In the genomic region with DNA sequence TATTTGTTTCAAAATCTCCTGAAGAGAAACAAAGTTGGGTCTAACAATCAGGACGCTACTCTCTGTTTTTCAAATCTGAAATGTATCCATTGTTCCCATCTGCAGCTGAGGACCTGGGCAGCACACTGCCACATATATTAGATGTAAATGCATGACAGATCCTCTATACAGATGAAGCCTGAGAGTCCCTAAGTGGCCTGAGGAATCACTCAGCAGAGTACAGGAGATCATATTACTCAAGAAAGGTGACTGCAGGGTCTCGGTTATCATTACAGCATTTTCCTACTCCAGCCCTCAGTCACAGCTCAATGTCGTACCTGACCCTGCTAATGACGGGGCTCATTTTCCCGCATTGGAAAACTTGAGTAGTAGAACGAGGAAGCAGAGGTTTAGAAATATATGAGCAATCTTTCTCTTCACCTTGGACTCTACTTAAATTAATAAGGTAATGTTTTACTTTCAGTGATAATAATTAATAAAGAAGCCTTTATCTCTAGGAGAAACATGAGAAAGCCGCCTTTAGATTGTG, we compare ENCODE assay signal across 2 cellular contexts.
TF ChIP-seq lines count a peak whose summit lies in the region.

No MANE protein-coding gene starts in this region.

TF ChIP-seq in HCT116, 20 proteins besides CTCF, POLR2A, EP300 and RAD21:
- TF ChIP-seq SIN3A (IDR thresholded peaks at IDR 0.05; ENCODE audit: low read depth) (no peak), ZBTB33 (IDR thresholded peaks at IDR 0.05; ENCODE audit: extremely low read depth, insufficient replicate concordance, low read length) (no peak), CEBPB (IDR thresholded peaks at IDR 0.05; ENCODE audit: low read depth) (no peak), POLR2AphosphoS5 (IDR thresholded peaks at IDR 0.05; ENCODE audit: low read depth, low read length) (no peak), SP1 (IDR thresholded peaks at IDR 0.05; ENCODE audit: low read depth) (no peak), MAX (IDR thresholded peaks at IDR 0.05) (no peak)

TF ChIP-seq in H1, 55 proteins besides CTCF, POLR2A, EP300 and RAD21:
- TF ChIP-seq TAF7 (optimal IDR thresholded peaks at IDR 0.05; ENCODE audit: borderline replicate concordance, low read depth, low read length) (no peak), SIRT6 (IDR thresholded peaks at IDR 0.05; ENCODE audit: low read length) (no peak), MAX (IDR thresholded peaks at IDR 0.05) (no peak), SUZ12 (IDR thresholded peaks at IDR 0.05; ENCODE audit: low read length) (no peak), RNF2 (IDR thresholded peaks at IDR 0.05; ENCODE audit: borderline replicate concordance, low read depth, low read length, missing control alignments, poor library complexity, severe bottlenecking) (no peak), TEAD4 (IDR thresholded peaks at IDR 0.05; ENCODE audit: low read depth, low read length) (no peak), SP1 (IDR thresholded peaks at IDR 0.05; ENCODE audit: low read depth, low read length) (no peak), CEBPB (IDR thresholded peaks at IDR 0.05; ENCODE audit: low read depth, low read length) (no peak), EGR1 (IDR thresholded peaks at IDR 0.05; ENCODE audit: borderline replicate concordance, low read depth, low read length) (no peak), SIX5 (IDR thresholded peaks at IDR 0.05; ENCODE audit: low read depth, low read length) (no peak), CBX5 (IDR thresholded peaks at IDR 0.05; ENCODE audit: low read depth, low read length) (no peak), JUN (IDR thresholded peaks at IDR 0.05; ENCODE audit: low read depth, low read length) (no peak), FOSL1 (IDR thresholded peaks at IDR 0.05; ENCODE audit: insufficient read depth, low read depth, low read length) (no peak), CTBP2 (IDR thresholded peaks at IDR 0.05; ENCODE audit: borderline replicate concordance, insufficient read depth, insufficient read length, low read length) (no peak)
- TF ChIP-seq, protein P1, sequence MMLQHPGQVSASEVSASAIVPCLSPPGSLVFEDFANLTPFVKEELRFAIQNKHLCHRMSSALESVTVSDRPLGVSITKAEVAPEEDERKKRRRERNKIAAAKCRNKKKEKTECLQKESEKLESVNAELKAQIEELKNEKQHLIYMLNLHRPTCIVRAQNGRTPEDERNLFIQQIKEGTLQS (IDR thresholded peaks at IDR 0.05; ENCODE audit: insufficient read depth, low read depth, low read length): no peak
